In genomic region chr3:69082805-69083204, GRCh38 we compare ENCODE assay signal across 9 cellular contexts. TPM values are rescaled to one million over a fixed set of nuclear protein-coding genes. Genes with fewer than 3 reads are reported as not detected.
DNase-seq lines count a peak whose midpoint lies in the region; ATAC-seq lines count a peak whose summit lies in the region.
"Had no signal": no experiment of that assay in that cellular context is flagged by ENCODE, and none has a peak within 500 bp of the region (broad histone marks: within the 10 kb centered on the region; RNA-seq: fewer than 3 reads in every experiment).

No MANE protein-coding gene starts in this region.

- peak; percentile 46 for ATAC-seq in GM19468 (IDR thresholded peaks at IDR 0.05; ENCODE audit: extremely low read depth, unreplicated experiment)

- in situ Hi-C loops in Caki2 (cut with HindIII; ENCODE audit: low pct_unique_long_range_greater_than_20kb, low sequenced_read_pairs), result no loop called here

- peak; percentile 38 for DNase-seq in Caki2 (ENCODE audit: low read depth)
- DNase-seq in HK-2 (ENCODE audit: unreplicated experiment), result peak; percentile 65
- peak; percentile 62 for DNase-seq in activated CD4-positive, CD25-positive, alpha-beta regulatory T cell treated with anti-CD3 and anti-CD28 coated beads, Interleukin-2, amount 50 U/mL, for 16 hours (ENCODE audit: low read depth, low spot score)
- peak; percentile 84 for DNase-seq in dedifferentiated amniotic fluid mesenchymal stem cell (ENCODE audit: extremely low spot score)
- peak; percentile 24 for DNase-seq in pulmonary artery endothelial cell (ENCODE audit: low read depth, low spot score)
- no peak for DNase-seq in DMS153 treated with DMSO at 0.1 percent for 48 hours (lab: John Stamatoyannopoulos, UW; ENCODE audit: unreplicated experiment)
- DNase-seq in LoVo (ENCODE audit: low spot score), result no peak

RNA-seq across cellular contexts. Expression of gene ARL6IP5, which starts 1.9 kb away (rescaled TPM):
- total RNA-seq in Caki2 (2014; rRNA removed; shearing (Covaris generic); ENCODE audit: low replicate concordance), result 77.1 and 78.4 TPM in 2 replicates
- 121 and 142 TPM in 2 replicates for total RNA-seq in pulmonary artery endothelial cell

RNA-seq across cellular contexts. Expression of gene UBA3, which starts 2.6 kb away (rescaled TPM):
- total RNA-seq in Caki2 (2014; rRNA removed; shearing (Covaris generic); ENCODE audit: low replicate concordance), result 47.1 and 56.0 TPM in 2 replicates
- 79.4 and 83.5 TPM in 2 replicates for total RNA-seq in pulmonary artery endothelial cell

RNA-seq across cellular contexts. Expression of gene TMF1, which starts 30.7 kb away (rescaled TPM):
- 1.6 and 5.7 TPM in 2 replicates for total RNA-seq in Caki2 (2014; rRNA removed; shearing (Covaris generic); ENCODE audit: low replicate concordance)
- total RNA-seq in pulmonary artery endothelial cell, result 32.2 and 36.5 TPM in 2 replicates

RNA-seq across cellular contexts. Expression of gene LMOD3, which starts 39.6 kb away (rescaled TPM):
- total RNA-seq in Caki2 (2014; rRNA removed; shearing (Covaris generic); ENCODE audit: low replicate concordance), result not detected in 2 replicates
- total RNA-seq in pulmonary artery endothelial cell, result not detected in 2 replicates
- total RNA-seq: T-helper 1 cell treated with Interleukin-12 subunit alpha and Interleukin-12 subunit beta and Interleukin-4 antibody, amounts not matched to agents 30 ng/mL and 1 ng/mL, for 36 hours had no signal

Comparison
In these comparisons a context has a peak if more than half of its experiments do, and no peak if none do; other contexts are left out.
1. DNase-seq: peak in Caki2 (single experiment), HK-2 (single experiment), activated CD4-positive, CD25-positive, alpha-beta regulatory T cell treated with anti-CD3 and anti-CD28 coated beads, Interleukin-2, amount 50 U/mL, for 16 hours (single experiment), dedifferentiated amniotic fluid mesenchymal stem cell (single experiment) and pulmonary artery endothelial cell (single experiment); none in DMS153 treated with DMSO at 0.1 percent for 48 hours (single experiment) and LoVo (single experiment).